In the genomic region with DNA sequence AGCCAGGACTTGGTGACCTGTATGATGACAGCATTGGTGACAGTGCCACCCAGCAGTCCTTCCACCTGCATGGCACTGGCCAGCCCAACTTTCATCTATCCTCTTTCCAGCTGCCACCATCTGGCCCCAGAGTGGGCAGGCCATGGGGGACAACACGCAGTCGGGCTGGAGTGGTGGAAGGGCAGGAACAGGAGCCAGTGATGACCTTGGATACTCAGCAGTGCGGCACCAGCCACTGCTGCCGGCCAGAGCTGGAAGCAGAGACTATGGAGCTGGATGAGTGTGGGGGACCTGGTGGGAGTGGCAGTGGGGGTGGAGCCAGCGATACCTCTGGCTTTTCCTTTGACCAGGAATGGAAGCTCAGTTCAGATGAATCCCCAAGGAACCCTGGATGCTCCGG, we compare ENCODE assay signal across 15 cellular contexts. TPM values are rescaled to one million over a fixed set of nuclear protein-coding genes. Genes with fewer than 3 reads are reported as not detected.
A peak's percentile ranks its signal among the peaks of the same experiment; 100 is the strongest.
DNase-seq lines count a peak whose midpoint lies in the region; ATAC-seq and TF ChIP-seq lines count a peak whose summit lies in the region.
"Had no signal": no experiment of that assay in that cellular context is flagged by ENCODE, and none has a peak within 500 bp of the region (broad histone marks: within the 10 kb centered on the region; RNA-seq: fewer than 3 reads in every experiment).

No MANE protein-coding gene starts in this region.

- H3K27me3 ChIP-seq in right cardiac atrium (ENCODE audit: control insufficient read depth, insufficient read depth) (no peaks in the 10 kb centered on the region), mammary epithelial cell (ENCODE audit: insufficient read depth, low read length) (no peaks in the 10 kb centered on the region)

- no peak overlapping the region for H3K9ac ChIP-seq in mammary epithelial cell (ENCODE audit: insufficient read depth, low read length)

- intact Hi-C loops in right cardiac atrium (cut with DNase I), result no loop called here
- intact Hi-C loops in cardiac septum (cut with DNase I), result no loop called here
- intact Hi-C loops in mammary epithelial cell (cut with micrococcal nuclease), result no loop called here
- intact Hi-C loops in sciatic nerve (cut with DNase I), result loop anchor here (1.0 kb wide), 1 partner anchor 35 kb away; no protein-coding TSS in a partner anchor

- CTCF ChIA-PET in mammary epithelial cell (lab: Charles Lee; ENCODE audit: low non-redundant PET), result interaction anchor here (0.8 kb wide), 1 partner anchor 448 kb away, joined by 7 read pairs; no protein-coding TSS in a partner anchor

- H2AFZ ChIP-seq in mammary epithelial cell (ENCODE audit: low read depth, low read length), result no peak overlapping the region

- in situ Hi-C loops in mammary epithelial cell (cut with MboI; ENCODE audit: low sequenced_read_pairs in 2 of 2), result no loop called here

- dilution Hi-C loops in mammary epithelial cell (cut with HindIII; ENCODE audit: low sequenced_read_pairs), result no loop called here

- WGBS in right cardiac atrium, result 79% methylated on average over 6 of the region's 6 CpGs
- WGBS in mammary epithelial cell (ENCODE audit: low coverage, missing lambda C conversion rate), result 100% methylated on average over 6 of the region's 6 CpGs

- no peak overlapping the region for H3K4me2 ChIP-seq in mammary epithelial cell (ENCODE audit: insufficient read depth, low read depth, low read length)

- no peaks in the 10 kb centered on the region for H3K36me3 ChIP-seq in mammary epithelial cell (ENCODE audit: insufficient read depth, low read length)

- H3K4me3 ChIP-seq in right cardiac atrium (ENCODE audit: low read length), result no peak overlapping the region
- H3K4me3 ChIP-seq in mammary epithelial cell (replicated peaks in 1 of 3; ENCODE audit: insufficient read depth in 1 of 3, low read depth in 2 of 3, low read length in 3 of 3), result no peak overlapping the region

- H3K27ac ChIP-seq in right cardiac atrium (ENCODE audit: low read length), result no peak overlapping the region
- H3K27ac ChIP-seq in mammary epithelial cell (ENCODE audit: insufficient read depth, low read depth, low read length), result no peak overlapping the region
- H3K27ac ChIP-seq: HL-60 had no signal

- H3K4me1 ChIP-seq in right cardiac atrium (ENCODE audit: control insufficient read depth, insufficient read depth, low read length) (no peaks in the 10 kb centered on the region), mammary epithelial cell (ENCODE audit: insufficient read depth, low read length) (peaks cover 14% of the 10 kb centered on the region)

- H3K9me3 ChIP-seq in right cardiac atrium (ENCODE audit: control insufficient read depth, low read length), result no peaks in the 10 kb centered on the region
- no peaks in the 10 kb centered on the region for H3K9me3 ChIP-seq in mammary epithelial cell (replicated peaks; ENCODE audit: insufficient read depth, low read length)

- H3K79me2 ChIP-seq in mammary epithelial cell (ENCODE audit: insufficient read depth, low read length), result peaks cover 46% of the 10 kb centered on the region

- DNase-seq in right cardiac atrium (peak in 1 of 3 donors; percentile 41), cardiac septum (ENCODE audit: low spot score) (no peak), mammary epithelial cell (no peak), sciatic nerve (ENCODE audit: low spot score) (no peak)
- DNase-seq in activated CD4-positive, CD25-positive, alpha-beta regulatory T cell (lab: John Stamatoyannopoulos, UW), result no peak
- DNase-seq: C1 segment of cervical spinal cord; CD4-positive, alpha-beta memory T cell; DMS153; DMS79 treated with DMSO at 0.1 percent for 48 hours; EL; HCEC 1CT; HFFc6 had no signal

- ATAC-seq in right cardiac atrium (peak; percentile 11 to 29), sciatic nerve (peak; percentile 30), GM18858 (IDR thresholded peaks at IDR 0.05; ENCODE audit: unreplicated experiment) (no peak), HG03520 (IDR thresholded peaks at IDR 0.05; ENCODE audit: unreplicated experiment) (no peak)

- no peak for TF ChIP-seq CTCF in mammary epithelial cell (conservative IDR thresholded peaks at IDR 0.05 in 1 of 2, IDR thresholded peaks at IDR 0.05 in 1 of 2; ENCODE audit: extremely low read depth in 1 of 2, insufficient read depth in 1 of 2, low read depth in 1 of 2, low read length in 2 of 2)

- no peaks in the 10 kb centered on the region for H4K20me1 ChIP-seq in mammary epithelial cell (ENCODE audit: insufficient read depth, low read length)

- TSS peak; percentile 34 for BruUV-seq in mammary epithelial cell (replicated peaks; lab: Mats Ljungman, UMichigan)

RNA-seq across cellular contexts. Expression of a gene that starts 56.9 kb away (rescaled TPM):
- total RNA-seq in right cardiac atrium (10 to 100 TPM; 30.7 to 41.4 (median 35.5) TPM), cardiac septum (44.5 TPM), mammary epithelial cell (10 to 100 TPM; 27.3 to 30.0 TPM), sciatic nerve (45.7 TPM)
- polyA plus RNA-seq in right cardiac atrium (23.6 TPM), mammary epithelial cell (8.6 TPM)
- polyA minus RNA-seq in mammary epithelial cell, result 14.2 TPM

RNA-seq across cellular contexts. Expression of a gene that starts 58.2 kb away (rescaled TPM):
- total RNA-seq in right cardiac atrium (10 to 100 TPM; 25.0 to 35.3 (median 27.4) TPM), cardiac septum (34.2 TPM), mammary epithelial cell (10 to 100 TPM; 22.7 to 37.9 TPM), sciatic nerve (49.0 TPM)
- polyA plus RNA-seq in right cardiac atrium (30.5 TPM), mammary epithelial cell (13.1 TPM)
- 24.4 TPM for polyA minus RNA-seq in mammary epithelial cell

Comparison
In these comparisons a context has a peak if more than half of its experiments do, and no peak if none do; other contexts are left out.
1. ATAC-seq: peak in right cardiac atrium (2 of 2) and sciatic nerve (single experiment); none in GM18858 (single experiment) and HG03520 (single experiment).